13 cellular contexts compared by ENCODE assay signal in genomic region chr4:23877758-23878229, GRCh38. TPM values are rescaled to one million over a fixed set of nuclear protein-coding genes. Genes with fewer than 3 reads are reported as not detected.
DNase-seq lines count a peak whose midpoint lies in the region; ATAC-seq and TF ChIP-seq lines count a peak whose summit lies in the region.
"Had no signal": no experiment of that assay in that cellular context is flagged by ENCODE, and none has a peak within 500 bp of the region (broad histone marks: within the 10 kb centered on the region; RNA-seq: fewer than 3 reads in every experiment).

No MANE protein-coding gene starts in this region.

- DNase-seq in Daoy (ENCODE audit: low read depth): peak; percentile 77
- DNase-seq in SW480 (ENCODE audit: low spot score): peak; percentile 63
- DNase-seq in heart right ventricle: no peak
- DNase-seq in psoas muscle: no peak
- no peak for DNase-seq in stimulated activated CD4-positive, alpha-beta T cell treated with anti-CD3 and anti-CD28 coated beads, Interleukin-12 subunit alpha, Interleukin-12 subunit beta, amount 100 ng/mL, for 4 hours
- DNase-seq in NK-92 treated with Interleukin-12 subunit alpha and Interleukin-12 subunit beta, amount 100 ng/mL, for 24 hours (lab: John Stamatoyannopoulos, UW): no peak
- DNase-seq in T-helper 2 cell treated with Interferon-gamma antibody and Interleukin-4, amounts not matched to agents 5 μg/mL and 100 μg/mL, for 36 hours (ENCODE audit: low spot score): no peak
- DNase-seq: CD4-positive, CD25-positive, alpha-beta regulatory T cell; cerebellar nuclear complex; HFFc6; midbrain; PC-3 had no signal

- no peaks in the 10 kb centered on the region for H3K9me3 Mint-ChIP-seq in T-helper 2 cell treated with Interferon-gamma antibody and Interleukin-4, amounts not matched to agents 5 μg/mL and 100 μg/mL, for 36 hours

- no peaks in the 10 kb centered on the region for H3K36me3 Mint-ChIP-seq in T-helper 2 cell treated with Interferon-gamma antibody and Interleukin-4, amounts not matched to agents 5 μg/mL and 100 μg/mL, for 36 hours (ENCODE audit: low read depth)
- H3K36me3 Mint-ChIP-seq: CD4-positive, CD25-positive, alpha-beta regulatory T cell had no signal

- H3K4me1 Mint-ChIP-seq in T-helper 2 cell treated with Interferon-gamma antibody and Interleukin-4, amounts not matched to agents 5 μg/mL and 100 μg/mL, for 36 hours (ENCODE audit: low read depth): no peaks in the 10 kb centered on the region
- H3K4me1 Mint-ChIP-seq: CD4-positive, CD25-positive, alpha-beta regulatory T cell had no signal

- 57 to 61% methylated on average over 2 of the region's 2 CpGs for WGBS in heart right ventricle, 2 donors
- WGBS in psoas muscle, 3 donors: 21 to 38% (median 35%) methylated on average over 2 of the region's 2 CpGs

- H3K27me3 Mint-ChIP-seq in T-helper 2 cell treated with Interferon-gamma antibody and Interleukin-4, amounts not matched to agents 5 μg/mL and 100 μg/mL, for 36 hours (ENCODE audit: low read depth): no peaks in the 10 kb centered on the region
- H3K27me3 Mint-ChIP-seq: CD4-positive, CD25-positive, alpha-beta regulatory T cell had no signal

- H3K27ac Mint-ChIP-seq in T-helper 2 cell treated with Interferon-gamma antibody and Interleukin-4, amounts not matched to agents 5 μg/mL and 100 μg/mL, for 36 hours: no peak overlapping the region
- H3K27ac Mint-ChIP-seq: CD4-positive, CD25-positive, alpha-beta regulatory T cell; HFFc6 had no signal

- no peaks in the 10 kb centered on the region for H3K36me3 ChIP-seq in heart right ventricle
- no peaks in the 10 kb centered on the region for H3K36me3 ChIP-seq in psoas muscle (ENCODE audit: insufficient read depth in 1 of 2, low read depth in 1 of 2)

- TF ChIP-seq CTCF in heart right ventricle (IDR thresholded peaks at IDR 0.05) (no peak), psoas muscle (IDR thresholded peaks at IDR 0.05) (no peak)

- H3K9me3 ChIP-seq in heart right ventricle (no peaks in the 10 kb centered on the region), psoas muscle (no peaks in the 10 kb centered on the region)

- ATAC-seq in heart right ventricle: peak in 6 of 8 donors; percentile 69 to 85 (median 72)
- peak; percentile 44 to 66 (median 45) for ATAC-seq in psoas muscle
- no peak for ATAC-seq in GM21526 (IDR thresholded peaks at IDR 0.05; ENCODE audit: low FRiP score, unreplicated experiment)
- ATAC-seq: PC-3 had no signal

- H3K4me1 ChIP-seq in heart right ventricle (peaks cover 0 to 99% (median 23%) of the 10 kb centered on the region in 9 donors), psoas muscle (peaks cover 77% of the 10 kb centered on the region)

- intact Hi-C loops in heart right ventricle (cut with DNase I) (loop anchor here in 1 of 10 donors (10.0 kb wide), 1 partner anchor 367 kb away; no protein-coding TSS in a partner anchor), psoas muscle (cut with DNase I) (loop anchor here in 1 of 2 donors (5.0 kb wide), 1 partner anchor 70 kb away; no protein-coding TSS in a partner anchor)

- H3K4me3 ChIP-seq in heart right ventricle (no peak overlapping the region), psoas muscle (peak overlapping the region; percentile 8)

- no peak overlapping the region for H3K4me3 Mint-ChIP-seq in T-helper 2 cell treated with Interferon-gamma antibody and Interleukin-4, amounts not matched to agents 5 μg/mL and 100 μg/mL, for 36 hours
- H3K4me3 Mint-ChIP-seq: CD4-positive, CD25-positive, alpha-beta regulatory T cell; HFFc6 had no signal

- H3K27ac ChIP-seq in heart right ventricle (peak overlapping the region; percentile 29 to 84 (median 74)), psoas muscle (peak overlapping the region; percentile 95)

- no peaks in the 10 kb centered on the region for H3K27me3 ChIP-seq in heart right ventricle
- H3K27me3 ChIP-seq in psoas muscle (ENCODE audit: insufficient read depth in 3 of 3, low read length in 2 of 3): no peaks in the 10 kb centered on the region

RNA-seq across cellular contexts. Expression of gene PPARGC1A, which starts 12.1 kb away (rescaled TPM):
- 0.17 and 0.27 TPM in 2 replicates for total RNA-seq in Daoy (2014; rRNA removed; shearing (Covaris generic))
- total RNA-seq in heart right ventricle: 100 to 1,000 TPM in 7 of 10 donors, 10 to 100 TPM in 3; 66.3 to 200 (median 106) TPM
- 10 to 100 TPM; 11.8 to 27.7 TPM for polyA plus RNA-seq in heart right ventricle
- 10 to 100 TPM in 3 of 4 donors, 1 to 10 TPM in 1; 7.8 to 89.3 (median 53.0) TPM for total RNA-seq in psoas muscle
- 10 to 100 TPM; 13.0 to 64.3 (median 33.1) TPM for polyA plus RNA-seq in psoas muscle
- total RNA-seq: CD4-positive, CD25-positive, alpha-beta regulatory T cell; HFFc6; PC-3 had no signal
- polyA plus RNA-seq: CD4-positive, CD25-positive, alpha-beta regulatory T cell had no signal

Comparison
In these comparisons a context has a peak if more than half of its experiments do, and no peak if none do; other contexts are left out.
1. DNase-seq: peak in Daoy (single experiment) and SW480 (single experiment); none in heart right ventricle (0 of 2), psoas muscle (0 of 2), stimulated activated CD4-positive, alpha-beta T cell treated with anti-CD3 and anti-CD28 coated beads, Interleukin-12 subunit alpha, Interleukin-12 subunit beta, amount 100 ng/mL, for 4 hours (single experiment), NK-92 treated with Interleukin-12 subunit alpha and Interleukin-12 subunit beta, amount 100 ng/mL, for 24 hours (single experiment) and T-helper 2 cell treated with Interferon-gamma antibody and Interleukin-4, amounts not matched to agents 5 μg/mL and 100 μg/mL, for 36 hours (single experiment).